ENCODE assay signal across 7 cellular contexts in the genomic region with DNA sequence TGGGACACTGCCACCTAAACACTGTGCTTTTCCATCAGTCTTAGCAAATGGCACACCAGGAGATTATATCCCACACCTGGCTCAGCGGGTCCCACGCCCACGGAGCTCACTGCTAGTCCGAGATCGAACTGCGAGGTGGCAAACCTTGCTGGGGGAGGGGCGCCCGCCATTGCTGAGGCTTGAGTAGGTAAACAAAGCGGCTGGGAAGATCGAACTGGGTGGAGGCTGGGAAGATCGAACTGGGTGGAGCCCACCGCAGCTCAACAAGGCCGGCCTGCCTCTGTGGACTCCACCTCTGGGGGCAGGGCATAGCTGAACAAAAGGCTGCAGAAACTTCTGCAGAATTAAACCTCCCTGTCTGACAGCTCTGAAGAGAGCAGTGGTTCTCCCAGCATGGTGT. TPM values are rescaled to one million over a fixed set of nuclear protein-coding genes. Genes with fewer than 3 reads are reported as not detected.
A peak's percentile ranks its signal among the peaks of the same experiment; 100 is the strongest.
DNase-seq lines count a peak whose midpoint lies in the region; ATAC-seq, FAIRE-seq and TF ChIP-seq lines count a peak whose summit lies in the region.
"Not testable (repeated sequence)": the region's sequence is repeated elsewhere in the genome, so short reads cannot be mapped to it uniquely, and the experiment has no call there.

No MANE protein-coding gene starts in this region.

- not testable (repeated sequence) for H3K36me3 Mint-ChIP-seq in neural progenitor cell

- BruUV-seq in PC-9 (replicated peaks; lab: Mats Ljungman, UMichigan); Panc1 (replicated peaks; lab: Mats Ljungman, UMichigan); HepG2 (replicated peaks; lab: Mats Ljungman, UMichigan): not testable (repeated sequence)

- not testable (repeated sequence) for H3K9me3 ChIP-seq in A549; PC-9 (ENCODE audit: insufficient read depth, low read depth); Panc1 (ENCODE audit: control insufficient read depth, insufficient read depth, low read depth, low read length); HepG2 (ENCODE audit: low read length); neural progenitor cell (ENCODE audit: low read depth)

- TF ChIP-seq CTCF in A549 (IDR thresholded peaks at IDR 0.05); PC-9 (conservative IDR thresholded peaks at IDR 0.05); Panc1 (IDR thresholded peaks at IDR 0.05); HepG2 (CRISPR knock-in tag; IDR thresholded peaks at IDR 0.05); neural progenitor cell (IDR thresholded peaks at IDR 0.05): not testable (repeated sequence)

- H3K9me3 Mint-ChIP-seq in neural progenitor cell = peaks cover 13% of the 10 kb centered on the region

- peaks cover 15% of the 10 kb centered on the region for H3K4me1 Mint-ChIP-seq in neural progenitor cell

- not testable (repeated sequence) for H4K20me1 ChIP-seq in PC-9 (ENCODE audit: insufficient read depth); HepG2 (ENCODE audit: insufficient read depth, low read length); neural progenitor cell (ENCODE audit: low read depth)

- CTCF ChIA-PET in A549 (lab: Yijun Ruan, JAX) = interaction anchor here (1.0 kb wide), 1 partner anchor 950 kb away, joined by 3 read pairs; no protein-coding TSS in a partner anchor
- CTCF ChIA-PET in PC-9 (lab: Charles Lee); Panc1 (lab: Charles Lee); HepG2 (lab: Yijun Ruan, JAX; ENCODE audit: low intra/inter-chr PET ratio, low total read pairs): not testable (repeated sequence)

- 29% methylated on average over 13 of the region's 13 CpGs for WGBS in A549 (ENCODE audit: missing lambda C conversion rate)
- WGBS in HepG2 (ENCODE audit: low lambda C conversion rate) = 22% methylated on average over 7 of the region's 13 CpGs

- peaks cover 41% of the 10 kb centered on the region for H3K27me3 ChIP-seq in PC-9 (ENCODE audit: insufficient read depth, low read depth)
- H3K27me3 ChIP-seq in Panc1 (ENCODE audit: control insufficient read depth, insufficient read depth, low read length); HepG2 (ENCODE audit: control insufficient read depth in 1 of 2, insufficient read depth in 2 of 2, low read length in 2 of 2); neural progenitor cell: not testable (repeated sequence)

- in situ Hi-C loops in Panc1 (cut with HindIII; ENCODE audit: low pct_unique_long_range_greater_than_20kb, low sequenced_read_pairs); HepG2 (cut with HindIII; ENCODE audit: extremely low pct_ligation_motif_present, low pct_unique_long_range_greater_than_20kb): not testable (repeated sequence)

- intact Hi-C loops in PC-9 (cut with micrococcal nuclease; ENCODE audit: unreplicated experiment); Panc1 (cut with micrococcal nuclease; ENCODE audit: unreplicated experiment); HepG2 (cut with micrococcal nuclease; ENCODE audit: unreplicated experiment): not testable (repeated sequence)

- peak overlapping the region; percentile 19 for H3K4me3 Mint-ChIP-seq in neural progenitor cell

- TF ChIP-seq POLR2A in A549 (IDR thresholded peaks at IDR 0.05; ENCODE audit: low read length); HepG2 (IDR thresholded peaks at IDR 0.05; ENCODE audit: insufficient read depth in 1 of 2, low read depth in 2 of 2, low read length in 2 of 2): not testable (repeated sequence)

- H3K27me3 Mint-ChIP-seq in neural progenitor cell (ENCODE audit: insufficient read depth, low read depth) = not testable (repeated sequence)

- H3K36me3 ChIP-seq in PC-9 (ENCODE audit: low read depth); Panc1 (ENCODE audit: control insufficient read depth, insufficient read depth, low read length); HepG2 (replicated peaks in 1 of 2; ENCODE audit: control insufficient read depth in 1 of 2, insufficient read depth in 2 of 2, low read length in 2 of 2); neural progenitor cell: not testable (repeated sequence)

- ATAC-seq in A549, Panc1: not testable (repeated sequence)
- peak; percentile 35 for ATAC-seq in esophagus mucosa
- ATAC-seq in HepG2 = peak; percentile 77

- not testable (repeated sequence) for FAIRE-seq in A549 (lab: Jason Lieb, UNC); HepG2 (lab: Jason Lieb, UNC)

- H3K27ac ChIP-seq in A549 = peak overlapping the region in 1 of 2 experiments; percentile 45; a peak in 2 of 6 replicates
- H3K27ac ChIP-seq in PC-9; Panc1 (ENCODE audit: low read length); HepG2 (ENCODE audit: extremely low read length, insufficient read depth, low read length); neural progenitor cell: not testable (repeated sequence)

- not testable (repeated sequence) for H3K9ac ChIP-seq in HepG2 (ENCODE audit: insufficient read depth, low read depth, low read length); neural progenitor cell

- not testable (repeated sequence) for H3K9me2 ChIP-seq in PC-9 (ENCODE audit: insufficient read depth)

- TF ChIP-seq EP300 in A549 (IDR thresholded peaks at IDR 0.05); HepG2 (IDR thresholded peaks at IDR 0.05; ENCODE audit: low read depth in 2 of 2, low read length in 2 of 2); HepG2 (CRISPR knock-in tag; IDR thresholded peaks at IDR 0.05; ENCODE audit: borderline replicate concordance): not testable (repeated sequence)

- H3K4me3 ChIP-seq in A549 = peak overlapping the region; percentile 24
- H3K4me3 ChIP-seq in PC-9 = 0 out of 2 replicates have a peak overlapping the region, but pooled peaks have one; percentile 26
- H3K4me3 ChIP-seq in Panc1 (ENCODE audit: low read depth in 2 of 2, low read length in 2 of 2) = 0 out of 4 replicates have a peak overlapping the region, but pooled peaks have one; percentile 8 to 24
- peak overlapping the region in 1 of 3 experiments; percentile 33; a peak in 1 of 6 replicates for H3K4me3 ChIP-seq in HepG2 (replicated peaks in 1 of 3; ENCODE audit: insufficient read depth in 1 of 3, low read depth in 2 of 3, low read length in 3 of 3)
- not testable (repeated sequence) for H3K4me3 ChIP-seq in neural progenitor cell

- not testable (repeated sequence) for TF ChIP-seq RAD21 in A549 (conservative IDR thresholded peaks at IDR 0.05 in 1 of 2, IDR thresholded peaks at IDR 0.05 in 1 of 2); HepG2 (CRISPR knock-in tag; IDR thresholded peaks at IDR 0.05)

- not testable (repeated sequence) for DNase-seq in A549 (ENCODE audit: low read depth in 1 of 2, low spot score in 1 of 2); PC-9; Panc1 (ENCODE audit: low read depth, low spot score); HepG2 (ENCODE audit: low spot score); neural progenitor cell (ENCODE audit: low spot score)
- peak; percentile 40 for DNase-seq in NCI-H69 (lab: John Stamatoyannopoulos, UW)

- H3K27ac Mint-ChIP-seq in neural progenitor cell = not testable (repeated sequence)

- POLR2A ChIA-PET in A549 (lab: Yijun Ruan, JAX); PC-9 (lab: Charles Lee; ENCODE audit: unreplicated experiment); Panc1 (lab: Charles Lee): not testable (repeated sequence)
- POLR2A ChIA-PET in HepG2 (lab: Yijun Ruan, JAX) = interaction anchor here (1.0 to 1.6 kb wide), 2 partner anchors 39 to 51 kb away, joined by 3 to 6 read pairs; a partner anchor contains a TSS

- H3K4me2 ChIP-seq in A549 (peak overlapping the region; percentile 47; the same call in 2 of the 3 replicates), PC-9 (peak overlapping the region; percentile 42), HepG2 (ENCODE audit: low read depth, low read length) (peak overlapping the region; percentile 47)
- H3K4me2 ChIP-seq in neural progenitor cell = not testable (repeated sequence)

- not testable (repeated sequence) for H2AFZ ChIP-seq in PC-9; HepG2 (ENCODE audit: low read length); neural progenitor cell (replicated peaks)

- H3K4me1 ChIP-seq in A549; PC-9 (replicated peaks; ENCODE audit: insufficient read depth); Panc1 (ENCODE audit: control insufficient read depth, insufficient read depth, low read length); neural progenitor cell: not testable (repeated sequence)
- peaks cover 34% of the 10 kb centered on the region for H3K4me1 ChIP-seq in HepG2 (ENCODE audit: insufficient read depth, low read length)

- H3F3A ChIP-seq in PC-9 (ENCODE audit: insufficient read depth, low read depth); neural progenitor cell (ENCODE audit: low read depth): not testable (repeated sequence)

- not testable (repeated sequence) for H3K79me2 ChIP-seq in PC-9 (ENCODE audit: low read depth); HepG2 (ENCODE audit: insufficient read depth, low read length); neural progenitor cell (ENCODE audit: low read depth)

RNA-seq across cellular contexts. Expression of a gene that starts 51.8 kb away (rescaled TPM):
- 30.8 and 41.3 TPM in 2 replicates for polyA plus RNA-seq in A549 (2011; rRNA removed)
- polyA plus RNA-seq in A549 (2012; cell fraction: cytosol; rRNA removed) = 3.6 and 4.7 TPM in 2 replicates
- 3.0 and 4.7 TPM in 2 replicates for polyA plus RNA-seq in A549 (2012; cell fraction: nucleus; rRNA removed)
- 15.8 to 25.7 TPM (median 21.9 TPM) in 3 replicates for polyA plus RNA-seq in A549 (2017; fragmentation: RNase III; extraction: RNeasy Plus Mini Kit Qiagen cat#74134 plus additional on column Dnase treatment)
- polyA minus RNA-seq in A549 (2011; rRNA and poly(A)+ RNA removed) = 9.9 and 10.4 TPM in 2 replicates
- 44.6 and 60.8 TPM in 2 replicates for total RNA-seq in PC-9 (2021)
- total RNA-seq in Panc1 (2021; ENCODE audit: unreplicated experiment) = 79.7 TPM
- polyA plus RNA-seq in Panc1 (2012; ENCODE audit: insufficient read length) = 9.6 TPM
- 57.7 TPM for total RNA-seq in esophagus mucosa
- 69.5 and 126 TPM in 2 replicates for total RNA-seq in HepG2 (2016; rRNA removed; fragmentation: Illumina TruSeq; extraction: Trizol)
- total RNA-seq in HepG2 (2016; cell fraction: cytosol; rRNA removed; fragmentation: Illumina TruSeq; extraction: Trizol; ENCODE audit: low read depth) = 47.1 and 75.8 TPM in 2 replicates
- 71.7 and 113 TPM in 2 replicates for total RNA-seq in HepG2 (2016; cell fraction: insoluble cytoplasmic fraction; rRNA removed; fragmentation: Illumina TruSeq; extraction: Trizol)
- 148 and 184 TPM in 2 replicates for total RNA-seq in HepG2 (2016; cell fraction: membrane; rRNA removed; fragmentation: Illumina TruSeq; extraction: Trizol)
- 45.1 and 60.0 TPM in 2 replicates for total RNA-seq in HepG2 (2016; cell fraction: nucleus; rRNA removed; fragmentation: Illumina TruSeq; extraction: Trizol)
- polyA plus RNA-seq in HepG2 (2011; rRNA removed) = 24.0 and 26.9 TPM in 2 replicates
- 7.7 and 15.0 TPM in 2 replicates for polyA plus RNA-seq in HepG2 (2011; cell fraction: cytosol; rRNA removed)
- polyA plus RNA-seq in HepG2 (2011; cell fraction: nucleus; rRNA removed) = 11.7 and 19.0 TPM in 2 replicates
- polyA plus RNA-seq in HepG2 (2012) = 50.7 and 60.7 TPM in 2 replicates
- polyA plus RNA-seq in HepG2 (2016; cell fraction: cytosol; fragmentation: Illumina TruSeq; extraction: Trizol; ENCODE audit: low read depth) = 97.9 and 118 TPM in 2 replicates
- polyA plus RNA-seq in HepG2 (2016; cell fraction: insoluble cytoplasmic fraction; fragmentation: Illumina TruSeq; extraction: Trizol; ENCODE audit: low read depth) = 46.7 and 55.6 TPM in 2 replicates
- 113 and 140 TPM in 2 replicates for polyA plus RNA-seq in HepG2 (2016; cell fraction: membrane; fragmentation: Illumina TruSeq; extraction: Trizol; ENCODE audit: low read depth)
- 41.3 and 43.8 TPM in 2 replicates for polyA plus RNA-seq in HepG2 (2016; cell fraction: nucleus; fragmentation: Illumina TruSeq; extraction: Trizol; ENCODE audit: insufficient read depth, low read depth)
- polyA minus RNA-seq in HepG2 (2011; rRNA and poly(A)+ RNA removed; ENCODE audit: low replicate concordance) = 10.6 and 17.9 TPM in 2 replicates
- polyA minus RNA-seq in HepG2 (2011; cell fraction: cytosol; rRNA and poly(A)+ RNA removed) = 32.5 and 39.8 TPM in 2 replicates
- polyA minus RNA-seq in HepG2 (2011; cell fraction: nucleus; rRNA and poly(A)+ RNA removed) = 60.9 and 70.2 TPM in 2 replicates
- total RNA-seq in neural progenitor cell (ENCODE audit: low replicate concordance) = 81.5 and 117 TPM in 2 replicates
